ENCODE assay signal across 13 cellular contexts in genomic region chr12:49959570-49960473, GRCh38. TPM values are rescaled to one million over a fixed set of nuclear protein-coding genes. Genes with fewer than 3 reads are reported as not detected.
DNase-seq lines count a peak whose midpoint lies in the region; ATAC-seq, FAIRE-seq and TF ChIP-seq lines count a peak whose summit lies in the region.
"Had no signal": no experiment of that assay in that cellular context is flagged by ENCODE, and none has a peak within 500 bp of the region (broad histone marks: within the 10 kb centered on the region; RNA-seq: fewer than 3 reads in every experiment).

No MANE protein-coding gene starts in this region.

- H3K27me3 ChIP-seq in upper lobe of left lung = peaks cover 0 to 33% (median 10%) of the 10 kb centered on the region in 4 donors

- WGBS in upper lobe of left lung, 2 donors = 21 to 36% methylated on average over 12 of the region's 12 CpGs

- peaks cover 84% of the 10 kb centered on the region for H3K27me3 Mint-ChIP-seq in activated T-cell treated with anti-CD3 and anti-CD28 coated beads, Interleukin-2, amount 50 U/mL, for 72 hours (ENCODE audit: low read depth)
- peaks cover 88% of the 10 kb centered on the region for H3K27me3 Mint-ChIP-seq in activated T-cell treated with anti-CD3 and anti-CD28 coated beads, Interleukin-2, amount 50 U/mL, for 24 hours
- H3K27me3 Mint-ChIP-seq in immature natural killer cell (ENCODE audit: low read depth in 3 of 3) = peaks cover 21 to 26% (median 23%) of the 10 kb centered on the region in 3 donors

- no peak for TF ChIP-seq EP300 in upper lobe of left lung (IDR thresholded peaks at IDR 0.05)

- in situ Hi-C loops in SK-MEL-5 (cut with HindIII; ENCODE audit: low pct_unique_long_range_greater_than_20kb, low sequenced_read_pairs) = no loop called here

- ATAC-seq in activated T-cell treated with anti-CD3 and anti-CD28 coated beads, Interleukin-2, amount 50 U/mL, for 72 hours (replicated peaks in 1 of 2) = no peak
- ATAC-seq in upper lobe of left lung (ENCODE audit: low FRiP score in 2 of 2) (peak; percentile 14 to 84), HG03045 (IDR thresholded peaks at IDR 0.05; ENCODE audit: unreplicated experiment) (no peak)

- peaks cover 4 to 5% of the 10 kb centered on the region in 2 donors for H3K36me3 Mint-ChIP-seq in activated T-cell treated with anti-CD3 and anti-CD28 coated beads, Interleukin-2, amount 50 U/mL, for 72 hours (ENCODE audit: insufficient read depth in 2 of 2)
- H3K36me3 Mint-ChIP-seq in activated T-cell treated with anti-CD3 and anti-CD28 coated beads, Interleukin-2, amount 50 U/mL, for 24 hours (ENCODE audit: low read depth) = no peaks in the 10 kb centered on the region
- H3K36me3 Mint-ChIP-seq in immature natural killer cell = peaks cover 0 to 7% (median 4%) of the 10 kb centered on the region in 3 donors

- no peak for FAIRE-seq in GM12891 (lab: Jason Lieb, UNC)
- FAIRE-seq in GM12892 (lab: Jason Lieb, UNC) = no peak

- no peak for TF ChIP-seq CTCF in upper lobe of left lung (IDR thresholded peaks at IDR 0.05)

- H3K9me3 Mint-ChIP-seq in activated T-cell treated with anti-CD3 and anti-CD28 coated beads, Interleukin-2, amount 50 U/mL, for 72 hours = no peaks in the 10 kb centered on the region
- no peaks in the 10 kb centered on the region for H3K9me3 Mint-ChIP-seq in activated T-cell treated with anti-CD3 and anti-CD28 coated beads, Interleukin-2, amount 50 U/mL, for 24 hours
- H3K9me3 Mint-ChIP-seq in immature natural killer cell = peaks cover 0 to 6% (median 0%) of the 10 kb centered on the region in 6 donors

- H3K27ac ChIP-seq in upper lobe of left lung = peak overlapping the region in 3 of 4 donors; percentile 35 to 42 (median 37)
- H3K27ac ChIP-seq: HL-60, spleen had no signal

- peaks cover 7% of the 10 kb centered on the region for H3K4me1 Mint-ChIP-seq in activated T-cell treated with anti-CD3 and anti-CD28 coated beads, Interleukin-2, amount 50 U/mL, for 72 hours (ENCODE audit: low read depth)
- peaks cover 7% of the 10 kb centered on the region for H3K4me1 Mint-ChIP-seq in activated T-cell treated with anti-CD3 and anti-CD28 coated beads, Interleukin-2, amount 50 U/mL, for 24 hours (ENCODE audit: low read depth)
- H3K4me1 Mint-ChIP-seq in immature natural killer cell = peaks cover 5 to 9% of the 10 kb centered on the region in 2 donors

- H3K36me3 ChIP-seq in upper lobe of left lung = no peaks in the 10 kb centered on the region
- H3K36me3 ChIP-seq: spleen had no signal

- no peaks in the 10 kb centered on the region for H3K9me3 ChIP-seq in upper lobe of left lung
- H3K9me3 ChIP-seq: spleen had no signal

- peaks cover 28 to 53% (median 39%) of the 10 kb centered on the region in 4 donors for H3K4me1 ChIP-seq in upper lobe of left lung

- no peak overlapping the region for H3K27ac Mint-ChIP-seq in activated T-cell treated with anti-CD3 and anti-CD28 coated beads, Interleukin-2, amount 50 U/mL, for 72 hours
- no peak overlapping the region for H3K27ac Mint-ChIP-seq in activated T-cell treated with anti-CD3 and anti-CD28 coated beads, Interleukin-2, amount 50 U/mL, for 24 hours
- no peak overlapping the region for H3K27ac Mint-ChIP-seq in immature natural killer cell

- no peak overlapping the region for H3K4me3 ChIP-seq in upper lobe of left lung

- TF ChIP-seq POLR2A in upper lobe of left lung (IDR thresholded peaks at IDR 0.05) (peak in 1 of 4 donors; percentile 27), GM12891 (IDR thresholded peaks at IDR 0.05; ENCODE audit: low read depth, low read length) (no peak), GM12892 (IDR thresholded peaks at IDR 0.05; ENCODE audit: low read depth, low read length) (no peak)

- peak overlapping the region; percentile 53 to 60 for H3K4me3 Mint-ChIP-seq in activated T-cell treated with anti-CD3 and anti-CD28 coated beads, Interleukin-2, amount 50 U/mL, for 72 hours
- no peak overlapping the region for H3K4me3 Mint-ChIP-seq in activated T-cell treated with anti-CD3 and anti-CD28 coated beads, Interleukin-2, amount 50 U/mL, for 24 hours
- H3K4me3 Mint-ChIP-seq in immature natural killer cell = peak overlapping the region in 4 of 5 donors; percentile 4 to 75 (median 44)

- no peak for DNase-seq in activated T-cell treated with anti-CD3 and anti-CD28 coated beads, Interleukin-2, amount 50 U/mL, for 72 hours
- DNase-seq in activated T-cell treated with anti-CD3 and anti-CD28 coated beads, Interleukin-2, amount 50 U/mL, for 24 hours = no peak
- DNase-seq in SK-MEL-5 (ENCODE audit: low read depth, low spot score) (peak; percentile 85), immature natural killer cell (no peak), upper lobe of left lung (peak in 1 of 2 donors; percentile 83), GM12891 (ENCODE audit: insufficient read length, low spot score) (no peak), GM12892 (ENCODE audit: insufficient read length) (no peak)
- DNase-seq: activated effector memory CD4-positive, alpha-beta T cell treated with anti-CD3 and anti-CD28 coated beads, Interleukin-2, amount 50 U/mL, for 16 hours; spleen had no signal

TF ChIP-seq in GM12891, 5 proteins besides CTCF, POLR2A, EP300 and RAD21:
- TF ChIP-seq TAF1 (IDR thresholded peaks at IDR 0.05; ENCODE audit: low read depth, low read length) (no peak), SPI1 (IDR thresholded peaks at IDR 0.05; ENCODE audit: low read depth, low read length) (no peak)

RNA-seq across cellular contexts. Expression of gene AQP5, which starts 1.9 kb away (rescaled TPM):
- not detected for total RNA-seq in activated T-cell treated with anti-CD3 and anti-CD28 coated beads, Interleukin-2, amount 50 U/mL, for 72 hours
- not detected in 2 replicates for total RNA-seq in SK-MEL-5 (2014; rRNA removed; shearing (Covaris generic))
- polyA plus RNA-seq in SK-MEL-5 (2015; cell fraction: cytosol; rRNA removed) = not detected in 2 replicates
- not detected in 2 replicates for polyA plus RNA-seq in SK-MEL-5 (2015; cell fraction: nucleus; rRNA removed)
- polyA plus RNA-seq in immature natural killer cell = not detected
- total RNA-seq in upper lobe of left lung = 10 to 100 TPM in 5 of 6 donors, 1 to 10 TPM in 1; 7.3 to 36.6 (median 18.1) TPM
- not detected for polyA plus RNA-seq in GM12891 (2012; ENCODE audit: low read depth, missing spikeins)
- polyA plus RNA-seq in GM12892 (2012; ENCODE audit: missing spikeins) = not detected
- total RNA-seq: fibroblast of villous mesenchyme had no signal
- polyA plus RNA-seq: BJ had no signal

RNA-seq across cellular contexts. Expression of gene AQP2, which starts 9.3 kb away (rescaled TPM):
- not detected for total RNA-seq in activated T-cell treated with anti-CD3 and anti-CD28 coated beads, Interleukin-2, amount 50 U/mL, for 72 hours
- total RNA-seq in SK-MEL-5 (2014; rRNA removed; shearing (Covaris generic)) = not detected in 2 replicates
- not detected in 2 replicates for polyA plus RNA-seq in SK-MEL-5 (2015; cell fraction: cytosol; rRNA removed)
- polyA plus RNA-seq in SK-MEL-5 (2015; cell fraction: nucleus; rRNA removed) = not detected in 2 replicates
- polyA plus RNA-seq in immature natural killer cell = not detected
- total RNA-seq in upper lobe of left lung = under 1 TPM in 1 of 6 donors, not detected in 5; 0.15 TPM
- not detected for polyA plus RNA-seq in GM12891 (2012; ENCODE audit: low read depth, missing spikeins)
- polyA plus RNA-seq in GM12892 (2012; ENCODE audit: missing spikeins) = not detected
- total RNA-seq: fibroblast of villous mesenchyme, spleen had no signal
- polyA plus RNA-seq: BJ, spleen had no signal

RNA-seq across cellular contexts. Expression of gene AQP6, which starts 12.9 kb away (rescaled TPM):
- not detected for total RNA-seq in activated T-cell treated with anti-CD3 and anti-CD28 coated beads, Interleukin-2, amount 50 U/mL, for 72 hours
- total RNA-seq in SK-MEL-5 (2014; rRNA removed; shearing (Covaris generic)) = 0.08 TPM in 1 of 2 replicates, not detected in the other
- 0.05 TPM in 1 of 2 replicates, not detected in the other for polyA plus RNA-seq in SK-MEL-5 (2015; cell fraction: cytosol; rRNA removed)
- 0.10 and 0.61 TPM in 2 replicates for polyA plus RNA-seq in SK-MEL-5 (2015; cell fraction: nucleus; rRNA removed)
- polyA plus RNA-seq in immature natural killer cell = not detected
- under 1 TPM in 4 of 6 donors, not detected in 2; 0.06 to 0.39 (median 0.24) TPM for total RNA-seq in upper lobe of left lung
- polyA plus RNA-seq in GM12891 (2012; ENCODE audit: low read depth, missing spikeins) = not detected
- not detected for polyA plus RNA-seq in GM12892 (2012; ENCODE audit: missing spikeins)
- total RNA-seq: fibroblast of villous mesenchyme had no signal
- polyA plus RNA-seq: BJ had no signal

RNA-seq across cellular contexts. Expression of gene FAIM2, which starts 56.1 kb away (rescaled TPM):
- under 1 TPM; 0.39 to 0.67 TPM for total RNA-seq in activated T-cell treated with anti-CD3 and anti-CD28 coated beads, Interleukin-2, amount 50 U/mL, for 72 hours
- total RNA-seq in SK-MEL-5 (2014; rRNA removed; shearing (Covaris generic)) = not detected in 2 replicates
- polyA plus RNA-seq in SK-MEL-5 (2015; cell fraction: cytosol; rRNA removed) = not detected in 2 replicates
- polyA plus RNA-seq in SK-MEL-5 (2015; cell fraction: nucleus; rRNA removed) = not detected in 2 replicates
- 1 to 10 TPM in 1 of 3 donors, under 1 TPM in 1, not detected in 1; 0.77 to 1.8 TPM for polyA plus RNA-seq in immature natural killer cell
- 1 to 10 TPM in 1 of 6 donors, under 1 TPM in 3, not detected in 2; 0.30 to 2.0 (median 0.64) TPM for total RNA-seq in upper lobe of left lung
- not detected for polyA plus RNA-seq in GM12891 (2012; ENCODE audit: low read depth, missing spikeins)
- polyA plus RNA-seq in GM12892 (2012; ENCODE audit: missing spikeins) = not detected

Comparison
In these comparisons a context has a peak if more than half of its experiments do, and no peak if none do; other contexts are left out.
1. ATAC-seq: peak in upper lobe of left lung (2 of 2); none in activated T-cell treated with anti-CD3 and anti-CD28 coated beads, Interleukin-2, amount 50 U/mL, for 72 hours (0 of 2) and HG03045 (single experiment).